Comparison of ENCODE assay signal across 13 cellular contexts in genomic region chr1:65197636-65198035, GRCh38. TPM values are rescaled to one million over a fixed set of nuclear protein-coding genes. Genes with fewer than 3 reads are reported as not detected.
DNase-seq lines count a peak whose midpoint lies in the region; ATAC-seq and TF ChIP-seq lines count a peak whose summit lies in the region.
"Had no signal": no experiment of that assay in that cellular context is flagged by ENCODE, and none has a peak within 500 bp of the region (broad histone marks: within the 10 kb centered on the region; RNA-seq: fewer than 3 reads in every experiment).

No MANE protein-coding gene starts in this region.

- ATAC-seq in activated naive CD8-positive, alpha-beta T cell treated with anti-CD3 and anti-CD28 coated beads, Interleukin-2, amount 50 U/mL, for 24 hours: peak; percentile 55
- no peak for ATAC-seq in HG03139 (IDR thresholded peaks at IDR 0.05; ENCODE audit: unreplicated experiment)
- ATAC-seq: HepG2 had no signal

- H3K9me3 ChIP-seq in subcutaneous abdominal adipose tissue (ENCODE audit: control insufficient read depth in 5 of 5, low read length in 5 of 5): no peaks in the 10 kb centered on the region
- H3K9me3 ChIP-seq: HAP-1 had no signal

- no peak overlapping the region for H3K4me3 ChIP-seq in subcutaneous abdominal adipose tissue (ENCODE audit: low read depth in 1 of 5, low read length in 5 of 5)
- H3K4me3 ChIP-seq: HAP-1 had no signal

- peaks cover 0 to 5% (median 0%) of the 10 kb centered on the region in 5 donors for H3K36me3 ChIP-seq in subcutaneous abdominal adipose tissue (ENCODE audit: control insufficient read depth in 5 of 5, insufficient read depth in 5 of 5, low read length in 5 of 5)
- H3K36me3 ChIP-seq: HAP-1 had no signal

- H3K27me3 ChIP-seq in subcutaneous abdominal adipose tissue (ENCODE audit: control insufficient read depth in 5 of 5, insufficient read depth in 4 of 5, low read length in 5 of 5): no peaks in the 10 kb centered on the region

- H3K4me1 Mint-ChIP-seq in activated naive CD8-positive, alpha-beta T cell treated with anti-CD3 and anti-CD28 coated beads, Interleukin-2, amount 50 U/mL, for 24 hours: peaks cover 16% of the 10 kb centered on the region
- peaks cover 7% of the 10 kb centered on the region for H3K4me1 Mint-ChIP-seq in activated naive CD8-positive, alpha-beta T cell treated with anti-CD3 and anti-CD28 coated beads for 36 hours
- H3K4me1 Mint-ChIP-seq: B cell; CD4-positive, alpha-beta memory T cell had no signal

- H3K4me3 Mint-ChIP-seq in activated naive CD8-positive, alpha-beta T cell treated with anti-CD3 and anti-CD28 coated beads, Interleukin-2, amount 50 U/mL, for 24 hours: no peak overlapping the region
- H3K4me3 Mint-ChIP-seq in activated naive CD8-positive, alpha-beta T cell treated with anti-CD3 and anti-CD28 coated beads for 36 hours: no peak overlapping the region
- H3K4me3 Mint-ChIP-seq: B cell; CD4-positive, alpha-beta memory T cell had no signal

- peaks cover 7% of the 10 kb centered on the region for H3K27me3 Mint-ChIP-seq in activated naive CD8-positive, alpha-beta T cell treated with anti-CD3 and anti-CD28 coated beads, Interleukin-2, amount 50 U/mL, for 24 hours
- H3K27me3 Mint-ChIP-seq in activated naive CD8-positive, alpha-beta T cell treated with anti-CD3 and anti-CD28 coated beads for 36 hours: peaks cover 7% of the 10 kb centered on the region

- CTCF ChIA-PET in GM10248 (lab: Yijun Ruan, JAX): interaction anchor here (1.2 to 10.5 kb wide), 3 partner anchors 10 to 11 kb away, joined by 4 to 54 read pairs (median 4); no protein-coding TSS in a partner anchor

- peaks cover 0 to 29% (median 23%) of the 10 kb centered on the region in 5 donors for H3K4me1 ChIP-seq in subcutaneous abdominal adipose tissue (ENCODE audit: control insufficient read depth in 5 of 5, insufficient read depth in 5 of 5, low read length in 5 of 5)
- H3K4me1 ChIP-seq: HAP-1 had no signal

- POLR2A ChIA-PET in GM10248 (lab: Yijun Ruan, JAX): no interaction called here

- peak overlapping the region; percentile 43 for H3K27ac ChIP-seq in subcutaneous abdominal adipose tissue (ENCODE audit: low read depth, low read length)

- no peaks in the 10 kb centered on the region for H3K9me3 Mint-ChIP-seq in activated naive CD8-positive, alpha-beta T cell treated with anti-CD3 and anti-CD28 coated beads, Interleukin-2, amount 50 U/mL, for 24 hours
- H3K9me3 Mint-ChIP-seq in activated naive CD8-positive, alpha-beta T cell treated with anti-CD3 and anti-CD28 coated beads for 36 hours: no peaks in the 10 kb centered on the region

- H3K36me3 Mint-ChIP-seq in activated naive CD8-positive, alpha-beta T cell treated with anti-CD3 and anti-CD28 coated beads, Interleukin-2, amount 50 U/mL, for 24 hours (ENCODE audit: low read depth): peaks cover 30% of the 10 kb centered on the region
- peaks cover 26% of the 10 kb centered on the region for H3K36me3 Mint-ChIP-seq in activated naive CD8-positive, alpha-beta T cell treated with anti-CD3 and anti-CD28 coated beads for 36 hours
- H3K36me3 Mint-ChIP-seq: CD4-positive, alpha-beta memory T cell had no signal

- TF ChIP-seq CTCF in GM10248 (IDR thresholded peaks at IDR 0.05; ENCODE audit: control extremely low read depth, extremely low read depth, low read depth, missing control alignments): no peak

- no peak overlapping the region for H3K27ac Mint-ChIP-seq in activated naive CD8-positive, alpha-beta T cell treated with anti-CD3 and anti-CD28 coated beads, Interleukin-2, amount 50 U/mL, for 24 hours
- no peak overlapping the region for H3K27ac Mint-ChIP-seq in activated naive CD8-positive, alpha-beta T cell treated with anti-CD3 and anti-CD28 coated beads for 36 hours
- H3K27ac Mint-ChIP-seq: B cell; CD4-positive, alpha-beta memory T cell had no signal

- DNase-seq in activated naive CD8-positive, alpha-beta T cell treated with anti-CD3 and anti-CD28 coated beads, Interleukin-2, amount 50 U/mL, for 24 hours: no peak
- no peak for DNase-seq in activated naive CD8-positive, alpha-beta T cell treated with anti-CD3 and anti-CD28 coated beads for 36 hours
- peak; percentile 33 to 43 for DNase-seq in NCI-H446 (lab: John Stamatoyannopoulos, UW)
- peak; percentile 81 for DNase-seq in cerebellar cortex (ENCODE audit: low spot score)
- no peak for DNase-seq in NCI-H187 treated with DMSO at 0.1 percent for 48 hours (lab: John Stamatoyannopoulos, UW)
- DNase-seq in GM10248 (ENCODE audit: extremely low spot score): no peak
- DNase-seq: CD4-positive, alpha-beta memory T cell; DMS79 had no signal

- no peak overlapping the region for H3K9ac ChIP-seq in subcutaneous abdominal adipose tissue (ENCODE audit: low read length in 5 of 5)

RNA-seq across cellular contexts. Expression of gene AK4, which starts 49.6 kb away (rescaled TPM):
- total RNA-seq in activated naive CD8-positive, alpha-beta T cell treated with anti-CD3 and anti-CD28 coated beads for 36 hours: 100 to 1,000 TPM; 129 TPM

Comparison
In these comparisons a context has a peak if more than half of its experiments do, and no peak if none do; other contexts are left out.
1. DNase-seq: peak in NCI-H446 (2 of 2) and cerebellar cortex (single experiment); none in activated naive CD8-positive, alpha-beta T cell treated with anti-CD3 and anti-CD28 coated beads, Interleukin-2, amount 50 U/mL, for 24 hours (single experiment), activated naive CD8-positive, alpha-beta T cell treated with anti-CD3 and anti-CD28 coated beads for 36 hours (single experiment), NCI-H187 treated with DMSO at 0.1 percent for 48 hours (single experiment) and GM10248 (single experiment).